Comparison of ENCODE assay signal across 2 cellular contexts in the genomic region with DNA sequence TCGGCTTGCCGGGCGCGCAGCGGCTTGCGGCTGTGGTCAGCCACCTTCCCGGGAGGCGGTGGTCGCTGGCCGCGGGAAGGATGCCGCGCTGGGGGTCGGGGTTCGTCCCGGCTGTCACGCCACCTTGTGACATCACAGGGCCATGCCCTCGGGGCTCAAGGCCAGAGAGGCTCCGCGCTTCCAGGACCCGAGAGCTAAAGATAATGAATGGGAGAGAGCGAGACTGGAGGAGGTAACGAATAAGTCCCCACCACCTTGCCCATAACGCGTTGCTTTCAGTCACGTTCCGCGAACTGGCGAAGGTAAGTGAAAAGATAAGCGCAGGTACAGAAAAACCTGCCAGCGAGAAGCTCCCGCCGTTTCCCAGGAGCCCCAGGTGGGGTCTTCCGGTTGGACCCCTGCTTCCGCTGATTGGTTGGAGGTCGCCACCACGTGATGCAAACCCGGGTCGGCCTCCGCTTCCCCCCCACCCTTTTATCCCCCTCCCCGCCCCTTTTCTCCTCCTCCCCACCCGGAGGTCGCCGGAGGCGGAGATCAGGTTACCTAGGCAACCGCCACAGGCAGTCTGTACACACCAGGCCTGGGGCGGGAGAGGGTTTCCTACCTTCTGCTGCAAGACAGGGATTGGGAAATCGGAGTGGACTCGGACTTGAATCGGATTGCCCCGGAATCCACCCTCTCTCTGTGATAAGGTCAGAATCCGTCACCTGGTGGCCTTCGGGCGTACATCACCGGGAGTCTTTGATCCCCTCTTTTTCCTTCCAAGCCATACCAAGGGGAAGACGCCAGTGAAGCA.
TF ChIP-seq lines count a peak whose summit lies in the region.

Gene LRRC9 (plus strand): TSS at position 563 of the 796 bp plus-strand sequence.

TF ChIP-seq in IMR-90, 13 proteins besides CTCF, POLR2A, EP300 and RAD21:
- TF ChIP-seq FOS (IDR thresholded peaks at IDR 0.05; ENCODE audit: low read depth, low read length) (no peak), MXI1 (IDR thresholded peaks at IDR 0.05; ENCODE audit: borderline replicate concordance, low read depth, low read length) (no peak), CHD1 (IDR thresholded peaks at IDR 0.05; ENCODE audit: low read depth, low read length) (no peak), MAZ (IDR thresholded peaks at IDR 0.05; ENCODE audit: borderline replicate concordance, low read depth, low read length) (no peak), RFX5 (IDR thresholded peaks at IDR 0.05; ENCODE audit: low read depth, low read length) (no peak), NFE2L2 (IDR thresholded peaks at IDR 0.05; ENCODE audit: low read depth, low read length) (no peak), SMC3 (IDR thresholded peaks at IDR 0.05; ENCODE audit: low read depth, low read length) (no peak), RCOR1 (IDR thresholded peaks at IDR 0.05; ENCODE audit: insufficient replicate concordance, low read length) (no peak), BHLHE40 (IDR thresholded peaks at IDR 0.05; ENCODE audit: low read depth, low read length) (no peak), CEBPB (IDR thresholded peaks at IDR 0.05; ENCODE audit: low read depth, low read length) (no peak), MAFK (IDR thresholded peaks at IDR 0.05; ENCODE audit: low read depth, low read length) (no peak)
- TF ChIP-seq, protein P1, sequence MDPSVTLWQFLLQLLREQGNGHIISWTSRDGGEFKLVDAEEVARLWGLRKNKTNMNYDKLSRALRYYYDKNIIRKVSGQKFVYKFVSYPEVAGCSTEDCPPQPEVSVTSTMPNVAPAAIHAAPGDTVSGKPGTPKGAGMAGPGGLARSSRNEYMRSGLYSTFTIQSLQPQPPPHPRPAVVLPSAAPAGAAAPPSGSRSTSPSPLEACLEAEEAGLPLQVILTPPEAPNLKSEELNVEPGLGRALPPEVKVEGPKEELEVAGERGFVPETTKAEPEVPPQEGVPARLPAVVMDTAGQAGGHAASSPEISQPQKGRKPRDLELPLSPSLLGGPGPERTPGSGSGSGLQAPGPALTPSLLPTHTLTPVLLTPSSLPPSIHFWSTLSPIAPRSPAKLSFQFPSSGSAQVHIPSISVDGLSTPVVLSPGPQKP (IDR thresholded peaks at IDR 0.05; ENCODE audit: borderline replicate concordance, low read depth, low read length): no peak
- TF ChIP-seq, protein P2, sequence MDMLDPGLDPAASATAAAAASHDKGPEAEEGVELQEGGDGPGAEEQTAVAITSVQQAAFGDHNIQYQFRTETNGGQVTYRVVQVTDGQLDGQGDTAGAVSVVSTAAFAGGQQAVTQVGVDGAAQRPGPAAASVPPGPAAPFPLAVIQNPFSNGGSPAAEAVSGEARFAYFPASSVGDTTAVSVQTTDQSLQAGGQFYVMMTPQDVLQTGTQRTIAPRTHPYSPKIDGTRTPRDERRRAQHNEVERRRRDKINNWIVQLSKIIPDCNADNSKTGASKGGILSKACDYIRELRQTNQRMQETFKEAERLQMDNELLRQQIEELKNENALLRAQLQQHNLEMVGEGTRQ (IDR thresholded peaks at IDR 0.05; ENCODE audit: low read depth, low read length): no peak

TF ChIP-seq in H1, 55 proteins besides CTCF, POLR2A, EP300 and RAD21 (continues in another document):
- peak; percentile 78; the same call in 1 of the 2 replicates for TF ChIP-seq CREB1 (IDR thresholded peaks at IDR 0.05)
- TF ChIP-seq TBP (IDR thresholded peaks at IDR 0.05; ENCODE audit: low read depth, low read length): peak; percentile 9; the same call in 1 of the 2 replicates
- TF ChIP-seq TAF1 (IDR thresholded peaks at IDR 0.05; ENCODE audit: low read depth, low read length): peak; percentile 58; the same call in 1 of the 2 replicates
- TF ChIP-seq PHF8 (conservative IDR thresholded peaks at IDR 0.05; ENCODE audit: low read depth, low read length): peak; percentile 91
- TF ChIP-seq NRF1 (IDR thresholded peaks at IDR 0.05; ENCODE audit: low read depth, low read length): no peak
- no peak for TF ChIP-seq RNF2 (IDR thresholded peaks at IDR 0.05; ENCODE audit: borderline replicate concordance, low read depth, low read length, missing control alignments, poor library complexity, severe bottlenecking)
- TF ChIP-seq SAP30 (IDR thresholded peaks at IDR 0.05; ENCODE audit: insufficient read depth, insufficient replicate concordance, low read length): no peak
- peak; percentile 44; the same call in 1 of the 2 replicates for TF ChIP-seq TEAD4 (IDR thresholded peaks at IDR 0.05; ENCODE audit: low read depth, low read length)
- TF ChIP-seq CBX8 (IDR thresholded peaks at IDR 0.05; ENCODE audit: borderline replicate concordance, low read depth, low read length): no peak
- TF ChIP-seq ATF2 (IDR thresholded peaks at IDR 0.05; ENCODE audit: low read length): no peak
- no peak for TF ChIP-seq ZNF274 (IDR thresholded peaks at IDR 0.05; ENCODE audit: borderline replicate concordance, extremely low read depth, low read length)
- no peak for TF ChIP-seq RFX5 (IDR thresholded peaks at IDR 0.05; ENCODE audit: borderline replicate concordance, low read depth, low read length)
- TF ChIP-seq TCF12 (IDR thresholded peaks at IDR 0.05; ENCODE audit: low read depth, low read length): no peak
- peak; percentile 66; the same call in 1 of the 2 replicates for TF ChIP-seq RBBP5 (IDR thresholded peaks at IDR 0.05; ENCODE audit: borderline replicate concordance, low read depth, low read length)
- TF ChIP-seq SIX5 (IDR thresholded peaks at IDR 0.05; ENCODE audit: low read depth, low read length): no peak
- TF ChIP-seq SIN3A (conservative IDR thresholded peaks at IDR 0.05 in 1 of 2, IDR thresholded peaks at IDR 0.05 in 1 of 2; ENCODE audit: low read depth in 1 of 2, low read length in 2 of 2): no peak; a peak in 2 of 4 replicates
- no peak for TF ChIP-seq RXRA (IDR thresholded peaks at IDR 0.05; ENCODE audit: insufficient read depth, low read depth, low read length)
- no peak for TF ChIP-seq CHD7 (IDR thresholded peaks at IDR 0.05; ENCODE audit: insufficient replicate concordance, low read length)
- no peak for TF ChIP-seq SRF (IDR thresholded peaks at IDR 0.05; ENCODE audit: low read depth, low read length)
- TF ChIP-seq, protein P3, sequence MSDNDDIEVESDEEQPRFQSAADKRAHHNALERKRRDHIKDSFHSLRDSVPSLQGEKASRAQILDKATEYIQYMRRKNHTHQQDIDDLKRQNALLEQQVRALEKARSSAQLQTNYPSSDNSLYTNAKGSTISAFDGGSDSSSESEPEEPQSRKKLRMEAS (IDR thresholded peaks at IDR 0.05): peak; percentile 91
- TF ChIP-seq BACH1 (IDR thresholded peaks at IDR 0.05; ENCODE audit: low read length): no peak
- TF ChIP-seq MAFK (IDR thresholded peaks at IDR 0.05; ENCODE audit: low read depth, low read length): no peak
- no peak for TF ChIP-seq JUN (IDR thresholded peaks at IDR 0.05; ENCODE audit: low read depth, low read length)
- no peak for TF ChIP-seq HDAC6 (IDR thresholded peaks at IDR 0.05; ENCODE audit: low read depth, low read length)
- peak; percentile 97 for TF ChIP-seq E2F6 (IDR thresholded peaks at IDR 0.05)
- no peak for TF ChIP-seq NANOG (IDR thresholded peaks at IDR 0.05; ENCODE audit: insufficient read depth, low read depth, low read length, poor library complexity, severe bottlenecking)
- no peak for TF ChIP-seq EGR1 (IDR thresholded peaks at IDR 0.05; ENCODE audit: borderline replicate concordance, low read depth, low read length)
- TF ChIP-seq SP4 (IDR thresholded peaks at IDR 0.05; ENCODE audit: low read length): no peak; the same call in 1 of the 2 replicates
- TF ChIP-seq JUND (IDR thresholded peaks at IDR 0.05; ENCODE audit: low read length): no peak
- TF ChIP-seq SP2 (IDR thresholded peaks at IDR 0.05; ENCODE audit: low read length): no peak
- no peak for TF ChIP-seq SP1 (IDR thresholded peaks at IDR 0.05; ENCODE audit: low read depth, low read length)
- TF ChIP-seq YY1 (IDR thresholded peaks at IDR 0.05; ENCODE audit: low read depth, low read length): no peak
- TF ChIP-seq KDM5A (IDR thresholded peaks at IDR 0.05; ENCODE audit: low read length): no peak
- no peak for TF ChIP-seq POU5F1 (IDR thresholded peaks at IDR 0.05; ENCODE audit: low read depth, low read length)
- no peak for TF ChIP-seq BRCA1 (IDR thresholded peaks at IDR 0.05; ENCODE audit: low read depth, low read length)
- TF ChIP-seq GABPA (IDR thresholded peaks at IDR 0.05; ENCODE audit: borderline replicate concordance, insufficient read depth, low read length): no peak
- TF ChIP-seq KDM4A (IDR thresholded peaks at IDR 0.05; ENCODE audit: low read depth, low read length, severe bottlenecking): peak; percentile 83
- TF ChIP-seq ASH2L (IDR thresholded peaks at IDR 0.05; ENCODE audit: low read length): peak; percentile 90
- TF ChIP-seq CEBPB (IDR thresholded peaks at IDR 0.05; ENCODE audit: low read depth, low read length): peak; percentile 88
- TF ChIP-seq CHD1 (IDR thresholded peaks at IDR 0.05; ENCODE audit: low read depth, low read length): no peak
- TF ChIP-seq EZH2 (IDR thresholded peaks at IDR 0.05; ENCODE audit: low read depth, low read length, severe bottlenecking): no peak
- TF ChIP-seq SUZ12 (IDR thresholded peaks at IDR 0.05; ENCODE audit: low read length): no peak
- no peak for TF ChIP-seq BCL11A (IDR thresholded peaks at IDR 0.05; ENCODE audit: low read depth in 2 of 2, low read length in 2 of 2)
